Comparison of ENCODE assay signal across 11 cellular contexts in the genomic region with DNA sequence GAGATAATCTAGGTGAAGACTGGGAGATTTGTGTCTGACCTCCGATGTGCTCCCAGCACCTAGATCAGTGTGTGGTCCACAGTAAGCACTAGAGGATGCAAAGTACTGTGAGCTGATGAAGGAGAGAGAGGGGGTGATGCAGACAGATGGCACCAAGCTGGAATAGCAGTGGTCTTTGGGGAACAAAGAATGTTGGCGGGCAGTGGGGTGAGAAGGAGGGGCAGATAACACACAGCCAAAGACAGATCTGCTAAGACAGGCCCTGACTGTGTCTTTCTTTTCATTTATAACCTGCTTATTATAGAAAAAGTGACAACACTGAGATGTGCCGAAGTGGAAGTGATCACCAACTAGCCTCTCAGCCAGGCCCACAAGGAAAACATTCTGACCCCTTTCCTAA. TPM values are rescaled to one million over a fixed set of nuclear protein-coding genes. Genes with fewer than 3 reads are reported as not detected.
A peak's percentile ranks its signal among the peaks of the same experiment; 100 is the strongest.
DNase-seq lines count a peak whose midpoint lies in the region; ATAC-seq, FAIRE-seq and TF ChIP-seq lines count a peak whose summit lies in the region.
"Had no signal": no experiment of that assay in that cellular context is flagged by ENCODE, and none has a peak within 500 bp of the region (broad histone marks: within the 10 kb centered on the region; RNA-seq: fewer than 3 reads in every experiment).

No MANE protein-coding gene starts in this region.

- no peak for TF ChIP-seq EP300 in tibial nerve (IDR thresholded peaks at IDR 0.05)

- H3K27me3 Mint-ChIP-seq in endodermal cell (ENCODE audit: insufficient read depth) (no peaks in the 10 kb centered on the region), neural progenitor cell (ENCODE audit: insufficient read depth, low read depth) (no peaks in the 10 kb centered on the region)
- H3K27me3 Mint-ChIP-seq: activated T-helper 17 cell treated with anti-CD3 and anti-CD28 coated beads, Interleukin-2, amount 50 U/mL, for 72 hours; central memory CD8-positive, alpha-beta T cell had no signal

- WGBS in endodermal cell (ENCODE audit: insufficient coverage in 1 of 2, insufficient read length in 1 of 2), 2 experiments = 92 to 94% methylated on average over 3 of the region's 3 CpGs
- 69 to 75% methylated on average over 3 of the region's 3 CpGs for WGBS in tibial nerve, 2 donors

- no peak for FAIRE-seq in HTR-8/SVneo (lab: Jason Lieb, UNC)

- TF ChIP-seq CTCF in endodermal cell (conservative IDR thresholded peaks at IDR 0.05) (no peak), neural progenitor cell (IDR thresholded peaks at IDR 0.05) (no peak), tibial nerve (IDR thresholded peaks at IDR 0.05) (no peak)

- H3K9me3 Mint-ChIP-seq in endodermal cell (no peaks in the 10 kb centered on the region), neural progenitor cell (no peaks in the 10 kb centered on the region)
- H3K9me3 Mint-ChIP-seq: activated T-helper 17 cell treated with anti-CD3 and anti-CD28 coated beads, Interleukin-2, amount 50 U/mL, for 72 hours; central memory CD8-positive, alpha-beta T cell had no signal

- no peak for TF ChIP-seq POLR2A in tibial nerve (IDR thresholded peaks at IDR 0.05)

- no peak for ATAC-seq in GM18520 (IDR thresholded peaks at IDR 0.05; ENCODE audit: unreplicated experiment)
- ATAC-seq: activated T-helper 17 cell treated with anti-CD3 and anti-CD28 coated beads, Interleukin-2, amount 50 U/mL, for 72 hours had no signal

- no peaks in the 10 kb centered on the region for H3K9me3 ChIP-seq in adipocyte (ENCODE audit: control insufficient read depth, low read length)
- no peaks in the 10 kb centered on the region for H3K9me3 ChIP-seq in endodermal cell (ENCODE audit: control insufficient read depth, low read length)
- no peaks in the 10 kb centered on the region for H3K9me3 ChIP-seq in neural progenitor cell (ENCODE audit: low read depth)
- H3K9me3 ChIP-seq in tibial nerve = no peaks in the 10 kb centered on the region

- H4K20me1 ChIP-seq in neural progenitor cell (ENCODE audit: low read depth) = peaks cover 80% of the 10 kb centered on the region

- H3K4me1 ChIP-seq in adipocyte (ENCODE audit: control insufficient read depth, insufficient read depth, low read length) = peaks cover 70% of the 10 kb centered on the region
- peaks cover 7% of the 10 kb centered on the region for H3K4me1 ChIP-seq in endodermal cell (ENCODE audit: control insufficient read depth, insufficient read depth, low read length)
- peaks cover 20% of the 10 kb centered on the region for H3K4me1 ChIP-seq in neural progenitor cell
- peaks cover 0 to 83% (median 70%) of the 10 kb centered on the region in 4 donors for H3K4me1 ChIP-seq in tibial nerve

- H2AFZ ChIP-seq in neural progenitor cell (replicated peaks) = no peak overlapping the region

- no peaks in the 10 kb centered on the region for H3K27me3 ChIP-seq in adipocyte (replicated peaks; ENCODE audit: control insufficient read depth, insufficient read depth, low read length)
- no peaks in the 10 kb centered on the region for H3K27me3 ChIP-seq in endodermal cell (ENCODE audit: control insufficient read depth, insufficient read depth, low read length, poor library complexity, severe bottlenecking)
- H3K27me3 ChIP-seq in neural progenitor cell = no peaks in the 10 kb centered on the region
- H3K27me3 ChIP-seq in tibial nerve = no peaks in the 10 kb centered on the region

- no peak overlapping the region for H3K27ac Mint-ChIP-seq in endodermal cell
- H3K27ac Mint-ChIP-seq in neural progenitor cell = peak overlapping the region; percentile 65
- H3K27ac Mint-ChIP-seq: activated T-helper 17 cell treated with anti-CD3 and anti-CD28 coated beads, Interleukin-2, amount 50 U/mL, for 72 hours had no signal

- H3K4me3 Mint-ChIP-seq in endodermal cell (no peak overlapping the region), neural progenitor cell (no peak overlapping the region)
- H3K4me3 Mint-ChIP-seq: activated T-helper 17 cell treated with anti-CD3 and anti-CD28 coated beads, Interleukin-2, amount 50 U/mL, for 72 hours; central memory CD8-positive, alpha-beta T cell had no signal

- H3K36me3 Mint-ChIP-seq in endodermal cell (ENCODE audit: low read depth) (no peaks in the 10 kb centered on the region), neural progenitor cell (no peaks in the 10 kb centered on the region)

- peaks cover 4% of the 10 kb centered on the region for H3K4me1 Mint-ChIP-seq in endodermal cell
- peaks cover 14% of the 10 kb centered on the region for H3K4me1 Mint-ChIP-seq in neural progenitor cell

- H3K27ac ChIP-seq in endodermal cell (ENCODE audit: low read depth, low read length) (peak overlapping the region; percentile 84), neural progenitor cell (no peak overlapping the region), tibial nerve (peak overlapping the region; percentile 71 to 94 (median 83))

- no peaks in the 10 kb centered on the region for H3F3A ChIP-seq in neural progenitor cell (ENCODE audit: low read depth)

- H3K9ac ChIP-seq in adipocyte (ENCODE audit: low read length) (peak overlapping the region; percentile 82), endodermal cell (ENCODE audit: extremely low read depth, low read length, poor library complexity, severe bottlenecking) (no peak overlapping the region), neural progenitor cell (no peak overlapping the region)

- H3K36me3 ChIP-seq in adipocyte (ENCODE audit: control insufficient read depth, insufficient read depth, low read length, severe bottlenecking) (no peaks in the 10 kb centered on the region), endodermal cell (ENCODE audit: control insufficient read depth, insufficient read depth, low read length) (peaks cover 10% of the 10 kb centered on the region), neural progenitor cell (no peaks in the 10 kb centered on the region), tibial nerve (no peaks in the 10 kb centered on the region)

- DNase-seq in adipocyte (ENCODE audit: low read depth) = no peak
- DNase-seq in endodermal cell = no peak
- no peak for DNase-seq in neural progenitor cell (ENCODE audit: low spot score)
- no peak for DNase-seq in tibial nerve (ENCODE audit: low spot score in 2 of 2)
- DNase-seq in HTR-8/SVneo (ENCODE audit: insufficient read length, low spot score) = no peak
- DNase-seq in NCI-H146 (lab: John Stamatoyannopoulos, UW) = no peak
- DNase-seq: activated CD4-positive, alpha-beta T cell treated with anti-CD3 and anti-CD28 coated beads, Interleukin-2, amount 50 U/mL, for 1 hour; stimulated activated naive CD4-positive, alpha-beta T cell had no signal

- H3K4me3 ChIP-seq in adipocyte (ENCODE audit: low read length) (no peak overlapping the region), endodermal cell (ENCODE audit: low read length) (no peak overlapping the region), neural progenitor cell (no peak overlapping the region), tibial nerve (no peak overlapping the region)

- peaks cover 9% of the 10 kb centered on the region for H3K79me2 ChIP-seq in neural progenitor cell (ENCODE audit: low read depth)

- no peak overlapping the region for H3K4me2 ChIP-seq in neural progenitor cell

RNA-seq across cellular contexts. Expression of a gene that starts 37.5 kb away (rescaled TPM):
- total RNA-seq in endodermal cell (10 to 100 TPM; 81.9 to 94.8 TPM), neural progenitor cell (ENCODE audit: low replicate concordance) (28.7 and 50.8 TPM in 2 replicates), tibial nerve (100 to 1,000 TPM in 2 of 4 donors, 10 to 100 TPM in 2; 60.9 to 123 (median 99.3) TPM)
- polyA plus RNA-seq in endodermal cell (2013, experiment 1 of 2) = 79.3 TPM
- polyA plus RNA-seq in endodermal cell (2013, experiment 2 of 2) = 73.2 TPM
